In genomic region chr10:100886544-100886943, GRCh38 we compare ENCODE assay signal across 16 cellular contexts.
"Had no signal": no experiment of that assay in that cellular context is flagged by ENCODE, and none has a peak within 500 bp of the region (broad histone marks: within the 10 kb centered on the region; RNA-seq: fewer than 3 reads in every experiment).

No MANE protein-coding gene starts in this region.

- H3K4me3 ChIP-seq: body of pancreas, prostate gland, spleen had no signal

- H3K36me3 ChIP-seq: prostate gland, spleen had no signal

- H3K4me3 Mint-ChIP-seq: activated B cell treated with CpG ODN at 0.5 μM for 24 hours; activated CD4-positive, alpha-beta memory T cell treated with anti-CD3 and anti-CD28 coated beads, Interleukin-2, amount 10 ng/mL, durations not matched to agents 7 days and 5 days; activated naive CD4-positive, alpha-beta T cell treated with anti-CD3 and anti-CD28 coated beads for 36 hours; activated T-cell treated with anti-CD3 and anti-CD28 coated beads, Interleukin-2, amount 50 U/mL, for 24 hours; stimulated activated naive B cell treated with anti-CD40 and anti-IgM and Interleukin-4, amounts not matched to agents 10 μg/mL and 1 μg/mL and 100 μg/mL, for 72 hours had no signal

- H3K27ac Mint-ChIP-seq: activated B cell treated with CpG ODN at 0.5 μM for 24 hours; activated CD4-positive, alpha-beta memory T cell treated with anti-CD3 and anti-CD28 coated beads, Interleukin-2, amount 10 ng/mL, durations not matched to agents 7 days and 5 days; activated naive CD4-positive, alpha-beta T cell treated with anti-CD3 and anti-CD28 coated beads for 36 hours; activated T-cell treated with anti-CD3 and anti-CD28 coated beads, Interleukin-2, amount 50 U/mL, for 24 hours; activated T-helper 2 cell treated with anti-CD3 and anti-CD28 coated beads, Interferon-gamma antibody, Interleukin-2, Interleukin-4, amounts not matched to agents 10 μg/mL and 5 μg/mL and 100 μg/mL, durations not matched to agents 14 hours and 24 hours and 36 hours; stimulated activated naive B cell treated with anti-CD40 and anti-IgM and Interleukin-4, amounts not matched to agents 10 μg/mL and 1 μg/mL and 100 μg/mL, for 72 hours had no signal

- ATAC-seq: body of pancreas; stimulated activated naive B cell treated with anti-CD40 and anti-IgM and Interleukin-4, amounts not matched to agents 10 μg/mL and 1 μg/mL and 100 μg/mL, for 72 hours had no signal

- H3K9me3 ChIP-seq: body of pancreas, prostate gland, spleen had no signal

- H3K4me1 ChIP-seq: body of pancreas, prostate gland had no signal

- H3K36me3 Mint-ChIP-seq: stimulated activated naive B cell treated with anti-CD40 and anti-IgM and Interleukin-4, amounts not matched to agents 10 μg/mL and 1 μg/mL and 100 μg/mL, for 72 hours had no signal

- H3K4me1 Mint-ChIP-seq: activated B cell treated with CpG ODN at 0.5 μM for 24 hours; activated CD4-positive, alpha-beta memory T cell treated with anti-CD3 and anti-CD28 coated beads, Interleukin-2, amount 10 ng/mL, durations not matched to agents 7 days and 5 days; stimulated activated naive B cell treated with anti-CD40 and anti-IgM and Interleukin-4, amounts not matched to agents 10 μg/mL and 1 μg/mL and 100 μg/mL, for 72 hours had no signal

- DNase-seq: activated B cell treated with CpG ODN at 0.5 μM for 24 hours; activated CD4-positive, alpha-beta memory T cell treated with anti-CD3 and anti-CD28 coated beads, Interleukin-2, amount 10 ng/mL, durations not matched to agents 7 days and 5 days; activated CD4-positive, alpha-beta T cell treated with anti-CD3 and anti-CD28 coated beads for 48 hours; activated naive CD4-positive, alpha-beta T cell treated with anti-CD3 and anti-CD28 coated beads for 36 hours; activated T-cell treated with anti-CD3 and anti-CD28 coated beads, Interleukin-2, amount 50 U/mL, for 24 hours; central memory CD4-positive, alpha-beta T cell; erythroblast; foreskin melanocyte; mesendoderm; spleen; stimulated activated naive B cell treated with anti-CD40 and anti-IgM and Interleukin-4, amounts not matched to agents 10 μg/mL and 1 μg/mL and 100 μg/mL, for 72 hours; T-helper 1 cell; T-helper 9 cell had no signal

- H3K27ac ChIP-seq: body of pancreas, prostate gland, spleen had no signal

- H3K27me3 ChIP-seq: body of pancreas had no signal

- H3K9me3 Mint-ChIP-seq: activated B cell treated with CpG ODN at 0.5 μM for 24 hours; activated CD4-positive, alpha-beta memory T cell treated with anti-CD3 and anti-CD28 coated beads, Interleukin-2, amount 10 ng/mL, durations not matched to agents 7 days and 5 days; activated naive CD4-positive, alpha-beta T cell treated with anti-CD3 and anti-CD28 coated beads for 36 hours; activated T-cell treated with anti-CD3 and anti-CD28 coated beads, Interleukin-2, amount 50 U/mL, for 24 hours; activated T-helper 2 cell treated with anti-CD3 and anti-CD28 coated beads, Interferon-gamma antibody, Interleukin-2, Interleukin-4, amounts not matched to agents 10 μg/mL and 5 μg/mL and 100 μg/mL, durations not matched to agents 14 hours and 24 hours and 36 hours; stimulated activated naive B cell treated with anti-CD40 and anti-IgM and Interleukin-4, amounts not matched to agents 10 μg/mL and 1 μg/mL and 100 μg/mL, for 72 hours had no signal
